31 cellular contexts compared by ENCODE assay signal in the genomic region with DNA sequence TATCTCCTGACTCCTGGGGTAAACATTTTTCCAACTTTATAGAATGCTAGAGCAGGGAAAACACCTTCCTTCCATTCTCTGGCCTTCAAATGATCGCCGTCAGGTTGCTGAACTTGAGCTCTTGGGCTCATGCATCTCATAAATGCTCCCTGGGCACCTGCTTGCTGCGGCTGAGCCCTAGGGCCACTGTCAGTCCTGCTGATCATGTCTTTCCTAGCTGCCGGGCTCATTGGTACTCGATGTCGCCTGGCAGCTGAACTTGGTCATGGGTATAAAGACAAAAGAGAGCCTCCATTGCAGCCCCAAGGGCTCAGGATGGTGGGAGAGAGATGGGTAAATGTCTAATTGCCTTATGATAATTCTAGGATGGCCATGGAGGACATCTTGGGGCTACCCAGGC.
A peak's percentile ranks its signal among the peaks of the same experiment; 100 is the strongest.
DNase-seq lines count a peak whose midpoint lies in the region; ATAC-seq, FAIRE-seq and TF ChIP-seq lines count a peak whose summit lies in the region.
"Had no signal": no experiment of that assay in that cellular context is flagged by ENCODE, and none has a peak within 500 bp of the region (broad histone marks: within the 10 kb centered on the region; RNA-seq: fewer than 3 reads in every experiment).

No MANE protein-coding gene starts in this region.

- H3K4me1 ChIP-seq in IMR-90 (ENCODE audit: control insufficient read depth, insufficient read depth, low read length) (peaks cover 8% of the 10 kb centered on the region), HepG2 (ENCODE audit: insufficient read depth, low read length) (peaks cover 99% of the 10 kb centered on the region), gastrocnemius medialis (peaks cover 7 to 54% of the 10 kb centered on the region in 2 donors), thyroid gland (peaks cover 10 to 69% of the 10 kb centered on the region in 2 donors)
- H3K4me1 ChIP-seq: parathyroid adenoma had no signal

- BruUV-seq in IMR-90 (replicated peaks; lab: Mats Ljungman, UMichigan) (no TSS peak), HepG2 (replicated peaks; lab: Mats Ljungman, UMichigan) (no TSS peak)

- no peak overlapping the region for H3K4me3 Mint-ChIP-seq in T-helper 2 cell treated with Interferon-gamma antibody and Interleukin-4, amounts not matched to agents 5 μg/mL and 100 μg/mL, for 36 hours
- H3K4me3 Mint-ChIP-seq in activated CD4-positive, alpha-beta memory T cell treated with anti-CD3 and anti-CD28 coated beads, Interleukin-2, amount 10 ng/mL, durations not matched to agents 7 days and 5 days: no peak overlapping the region
- H3K4me3 Mint-ChIP-seq: activated naive CD4-positive, alpha-beta T cell treated with anti-CD3 and anti-CD28 coated beads for 36 hours; activated T-cell treated with anti-CD3 and anti-CD28 coated beads, Interleukin-2, amount 50 U/mL, for 72 hours; CD4-positive, alpha-beta T cell; effector memory CD8-positive, alpha-beta T cell; natural killer cell had no signal

- H3K9me1 ChIP-seq in IMR-90 (ENCODE audit: insufficient read depth, low read length): no peaks in the 10 kb centered on the region; the same call in 1 of the 2 replicates

- H3K27ac ChIP-seq in IMR-90 (ENCODE audit: insufficient read depth, low read length): no peak overlapping the region
- peak overlapping the region; percentile 49 for H3K27ac ChIP-seq in HepG2 (ENCODE audit: extremely low read length, insufficient read depth, low read length)
- peak overlapping the region in 3 of 4 donors; percentile 66 to 80 (median 78) for H3K27ac ChIP-seq in gastrocnemius medialis
- H3K27ac ChIP-seq in thyroid gland: no peak overlapping the region
- H3K27ac ChIP-seq: cardiac muscle cell had no signal

- no peaks in the 10 kb centered on the region for H4K20me1 ChIP-seq in IMR-90 (ENCODE audit: insufficient read depth, low read length)
- H4K20me1 ChIP-seq in HepG2 (ENCODE audit: insufficient read depth, low read length): no peaks in the 10 kb centered on the region

- intact Hi-C loops in IMR-90 (cut with micrococcal nuclease) (no loop called here), HepG2 (cut with micrococcal nuclease; ENCODE audit: unreplicated experiment) (no loop called here), gastrocnemius medialis (cut with DNase I; ENCODE audit: low total_unique reads) (no loop called here), thyroid gland (cut with DNase I) (no loop called here)

- TF ChIP-seq POLR2A in IMR-90 (IDR thresholded peaks at IDR 0.05; ENCODE audit: low read depth, low read length): no peak
- no peak for TF ChIP-seq POLR2A in HepG2 (IDR thresholded peaks at IDR 0.05; ENCODE audit: insufficient read depth in 1 of 2, low read depth in 2 of 2, low read length in 2 of 2)
- no peak for TF ChIP-seq POLR2A in gastrocnemius medialis (IDR thresholded peaks at IDR 0.05)
- no peak for TF ChIP-seq POLR2A in thyroid gland (IDR thresholded peaks at IDR 0.05)

- H3K18ac ChIP-seq in IMR-90 (ENCODE audit: low read depth, low read length): no peak overlapping the region

- no peak overlapping the region for H2AK5ac ChIP-seq in IMR-90 (ENCODE audit: low read depth, low read length)

- 93% methylated on average over 3 of the region's 6 CpGs; no CpG with 5 or more reads in 1 of the 2 experiments for WGBS in IMR-90 (ENCODE audit: extremely low coverage in 2 of 2, insufficient read length in 1 of 2), 2 experiments
- WGBS in HepG2 (ENCODE audit: low lambda C conversion rate): 95% methylated on average over 6 of the region's 6 CpGs
- WGBS in thyroid gland, 2 donors: 96 to 97% methylated on average over 6 of the region's 6 CpGs

- H2BK20ac ChIP-seq in IMR-90 (ENCODE audit: low read depth, low read length): no peak overlapping the region

- H3K36me3 Mint-ChIP-seq in T-helper 2 cell treated with Interferon-gamma antibody and Interleukin-4, amounts not matched to agents 5 μg/mL and 100 μg/mL, for 36 hours (ENCODE audit: low read depth): no peaks in the 10 kb centered on the region
- H3K36me3 Mint-ChIP-seq in activated CD4-positive, alpha-beta memory T cell treated with anti-CD3 and anti-CD28 coated beads, Interleukin-2, amount 10 ng/mL, durations not matched to agents 7 days and 5 days (ENCODE audit: low read depth): no peaks in the 10 kb centered on the region
- H3K36me3 Mint-ChIP-seq: natural killer cell had no signal

- POLR2A ChIA-PET in IMR-90 (lab: Charles Lee; ENCODE audit: unreplicated experiment) (no interaction called here), HepG2 (lab: Yijun Ruan, JAX) (interaction anchor here (1.3 to 36.8 kb wide), 5 partner anchors 9 to 118 kb away, joined by 6 to 1537 read pairs (median 12); a partner anchor contains a TSS)
- POLR2A ChIA-PET in activated CD4-positive, alpha-beta memory T cell treated with anti-CD3 and anti-CD28 coated beads, Interleukin-2, amount 10 ng/mL, durations not matched to agents 7 days and 5 days (lab: Charles Lee): no interaction called here

- H3K27me3 ChIP-seq in IMR-90 (ENCODE audit: control insufficient read depth, insufficient read depth, low read length): no peaks in the 10 kb centered on the region
- no peaks in the 10 kb centered on the region for H3K27me3 ChIP-seq in HepG2 (ENCODE audit: control insufficient read depth in 1 of 2, insufficient read depth in 2 of 2, low read length in 2 of 2)
- H3K27me3 ChIP-seq in gastrocnemius medialis: no peaks in the 10 kb centered on the region
- H3K27me3 ChIP-seq in thyroid gland: no peaks in the 10 kb centered on the region
- H3K27me3 ChIP-seq: cardiac muscle cell, left lung, MG63, suprapubic skin had no signal

- H2AFZ ChIP-seq in IMR-90 (replicated peaks; ENCODE audit: low read length, poor library complexity): no peak overlapping the region
- H2AFZ ChIP-seq in HepG2 (ENCODE audit: low read length): no peak overlapping the region
- H2AFZ ChIP-seq: parathyroid adenoma had no signal

- H2BK120ac ChIP-seq in IMR-90 (ENCODE audit: low read depth, low read length): no peak overlapping the region

- H3K9me3 ChIP-seq in IMR-90 (ENCODE audit: control insufficient read depth, insufficient read depth, low read length) (no peaks in the 10 kb centered on the region), HepG2 (ENCODE audit: low read length) (no peaks in the 10 kb centered on the region), gastrocnemius medialis (no peaks in the 10 kb centered on the region), thyroid gland (no peaks in the 10 kb centered on the region)
- H3K9me3 ChIP-seq: left lung, MG63, suprapubic skin had no signal

- no peak overlapping the region for H3K23ac ChIP-seq in IMR-90 (ENCODE audit: low read depth, low read length)

- H4K91ac ChIP-seq in IMR-90 (ENCODE audit: insufficient read depth, low read depth, low read length): no peak overlapping the region

- TF ChIP-seq RAD21 in IMR-90 (IDR thresholded peaks at IDR 0.05; ENCODE audit: low read length) (no peak), HepG2 (CRISPR knock-in tag; IDR thresholded peaks at IDR 0.05) (no peak)

- TF ChIP-seq EP300 in HepG2 (IDR thresholded peaks at IDR 0.05; ENCODE audit: low read depth in 2 of 2, low read length in 2 of 2) (no peak), HepG2 (CRISPR knock-in tag; IDR thresholded peaks at IDR 0.05; ENCODE audit: borderline replicate concordance) (no peak)

- ATAC-seq in IMR-90 (ENCODE audit: low read depth) (no peak), HepG2 (no peak), gastrocnemius medialis (no peak), HG02970 (IDR thresholded peaks at IDR 0.05; ENCODE audit: low FRiP score, unreplicated experiment) (no peak)
- ATAC-seq: activated T-cell treated with anti-CD3 and anti-CD28 coated beads, Interleukin-2, amount 50 U/mL, for 72 hours; effector memory CD8-positive, alpha-beta T cell; HCT116; left lung; natural killer cell had no signal

- H2BK5ac ChIP-seq in IMR-90 (ENCODE audit: low read depth, low read length, poor library complexity, severe bottlenecking): no peak overlapping the region

- dilution Hi-C loops in IMR-90 (cut with HindIII; ENCODE audit: low sequenced_read_pairs, unreplicated experiment): no loop called here

- H3K9ac ChIP-seq in IMR-90 (ENCODE audit: low read depth, low read length) (no peak overlapping the region), HepG2 (ENCODE audit: insufficient read depth, low read depth, low read length) (peak overlapping the region; percentile 29)
- H3K9ac ChIP-seq: parathyroid adenoma had no signal

- no peak for DNase-seq in T-helper 2 cell treated with Interferon-gamma antibody and Interleukin-4, amounts not matched to agents 5 μg/mL and 100 μg/mL, for 36 hours (ENCODE audit: low spot score)
- no peak for DNase-seq in T-helper 2 cell
- DNase-seq in IMR-90: no peak
- no peak for DNase-seq in HepG2 (ENCODE audit: low spot score)
- no peak for DNase-seq in gastrocnemius medialis
- DNase-seq in thyroid gland: no peak
- no peak for DNase-seq in activated CD4-positive, alpha-beta memory T cell treated with anti-CD3 and anti-CD28 coated beads, Interleukin-2, amount 10 ng/mL, durations not matched to agents 7 days and 5 days
- DNase-seq: 8988T; activated naive CD4-positive, alpha-beta T cell treated with anti-CD3 and anti-CD28 coated beads for 36 hours; activated T-cell treated with anti-CD3 and anti-CD28 coated beads, Interleukin-2, amount 50 U/mL, for 72 hours; CD4-positive, alpha-beta T cell; DMS 273 treated with DMSO at 0.1 percent for 48 hours; effector memory CD8-positive, alpha-beta T cell; KG1; MG63; natural killer cell; NCI-H1436 treated with DMSO at 0.1 percent for 48 hours; NCI-H446 treated with DMSO at 0.1 percent for 48 hours; NCI-H82; stimulated activated CD4-positive, alpha-beta T cell treated with anti-CD3 and anti-CD28 coated beads, Interleukin-12 subunit alpha, Interleukin-12 subunit beta, amount 100 ng/mL, for 4 hours; stimulated activated CD4-positive, alpha-beta T cell treated with anti-CD3 and anti-CD28 coated beads, Interleukin-4, amount 100 ng/mL, for 1 hour had no signal

- H3K4ac ChIP-seq in IMR-90 (ENCODE audit: low read depth, low read length): peak overlapping the region; percentile 24; the same call in 1 of the 2 replicates

- no peak overlapping the region for H3K14ac ChIP-seq in IMR-90 (replicated peaks; ENCODE audit: low read depth, low read length)

- H3K79me2 ChIP-seq in HepG2 (ENCODE audit: insufficient read depth, low read length): no peaks in the 10 kb centered on the region
- H3K79me2 ChIP-seq: parathyroid adenoma had no signal

- no peak for FAIRE-seq in HepG2 (lab: Jason Lieb, UNC)
- FAIRE-seq: frontal cortex, GM12891, HTR-8/SVneo had no signal

- H3K9me3 Mint-ChIP-seq in T-helper 2 cell treated with Interferon-gamma antibody and Interleukin-4, amounts not matched to agents 5 μg/mL and 100 μg/mL, for 36 hours: no peaks in the 10 kb centered on the region
- H3K9me3 Mint-ChIP-seq in activated CD4-positive, alpha-beta memory T cell treated with anti-CD3 and anti-CD28 coated beads, Interleukin-2, amount 10 ng/mL, durations not matched to agents 7 days and 5 days: no peaks in the 10 kb centered on the region
- H3K9me3 Mint-ChIP-seq: activated naive CD4-positive, alpha-beta T cell treated with anti-CD3 and anti-CD28 coated beads for 36 hours; activated T-cell treated with anti-CD3 and anti-CD28 coated beads, Interleukin-2, amount 50 U/mL, for 72 hours; CD4-positive, alpha-beta T cell; effector memory CD8-positive, alpha-beta T cell; natural killer cell had no signal

- no peak overlapping the region for H4K5ac ChIP-seq in IMR-90 (ENCODE audit: low read depth, low read length)

- peak overlapping the region; percentile 28 for H3K27ac Mint-ChIP-seq in T-helper 2 cell treated with Interferon-gamma antibody and Interleukin-4, amounts not matched to agents 5 μg/mL and 100 μg/mL, for 36 hours
- H3K27ac Mint-ChIP-seq in activated CD4-positive, alpha-beta memory T cell treated with anti-CD3 and anti-CD28 coated beads, Interleukin-2, amount 10 ng/mL, durations not matched to agents 7 days and 5 days: no peak overlapping the region
- H3K27ac Mint-ChIP-seq: activated naive CD4-positive, alpha-beta T cell treated with anti-CD3 and anti-CD28 coated beads for 36 hours had no signal

- no peak overlapping the region for H2AK9ac ChIP-seq in IMR-90 (replicated peaks; ENCODE audit: low read depth, low read length, poor library complexity)

- peaks cover 2% of the 10 kb centered on the region for H3K27me3 Mint-ChIP-seq in T-helper 2 cell treated with Interferon-gamma antibody and Interleukin-4, amounts not matched to agents 5 μg/mL and 100 μg/mL, for 36 hours (ENCODE audit: low read depth)
- peaks cover 5% of the 10 kb centered on the region for H3K27me3 Mint-ChIP-seq in activated CD4-positive, alpha-beta memory T cell treated with anti-CD3 and anti-CD28 coated beads, Interleukin-2, amount 10 ng/mL, durations not matched to agents 7 days and 5 days

- in situ Hi-C loops in IMR-90 (cut with MboI; ENCODE audit: low sequenced_read_pairs) (no loop called here), HepG2 (cut with HindIII; ENCODE audit: extremely low pct_ligation_motif_present, low pct_unique_long_range_greater_than_20kb) (no loop called here), gastrocnemius medialis (cut with MboI; ENCODE audit: low sequenced_read_pairs in 4 of 4) (no loop called here)

- CTCF ChIA-PET in IMR-90 (lab: Yijun Ruan, JAX) (no interaction called here), HepG2 (lab: Yijun Ruan, JAX; ENCODE audit: low intra/inter-chr PET ratio, low total read pairs) (no interaction called here)
- CTCF ChIA-PET in activated CD4-positive, alpha-beta memory T cell treated with anti-CD3 and anti-CD28 coated beads, Interleukin-2, amount 10 ng/mL, durations not matched to agents 7 days and 5 days (lab: Charles Lee): no interaction called here

- no peaks in the 10 kb centered on the region for H3K79me1 ChIP-seq in IMR-90 (ENCODE audit: low read depth in 1 of 2, low read length in 2 of 2)

- H3K4me2 ChIP-seq in IMR-90 (ENCODE audit: low read depth, low read length) (no peak overlapping the region), HepG2 (ENCODE audit: low read depth, low read length) (no peak overlapping the region)

- H4K8ac ChIP-seq in IMR-90 (ENCODE audit: low read depth in 2 of 2, low read length in 2 of 2): no peak overlapping the region

- peaks cover 6% of the 10 kb centered on the region for H3K4me1 Mint-ChIP-seq in T-helper 2 cell treated with Interferon-gamma antibody and Interleukin-4, amounts not matched to agents 5 μg/mL and 100 μg/mL, for 36 hours (ENCODE audit: low read depth)
- H3K4me1 Mint-ChIP-seq in activated CD4-positive, alpha-beta memory T cell treated with anti-CD3 and anti-CD28 coated beads, Interleukin-2, amount 10 ng/mL, durations not matched to agents 7 days and 5 days: peaks cover 40% of the 10 kb centered on the region
- H3K4me1 Mint-ChIP-seq: natural killer cell had no signal

- H3K56ac ChIP-seq in IMR-90 (ENCODE audit: extremely low read depth, insufficient read depth, low read length): no peak overlapping the region

- H3K4me3 ChIP-seq in IMR-90 (ENCODE audit: insufficient read depth, low read depth, low read length) (no peak overlapping the region), HepG2 (replicated peaks in 1 of 3; ENCODE audit: insufficient read depth in 1 of 3, low read depth in 2 of 3, low read length in 3 of 3) (no peak overlapping the region), gastrocnemius medialis (no peak overlapping the region), thyroid gland (replicated peaks in 1 of 3) (no peak overlapping the region)
- H3K4me3 ChIP-seq: cardiac muscle cell, coronary artery, left lung, MG63, suprapubic skin had no signal

- H3K36me3 ChIP-seq in IMR-90 (ENCODE audit: control insufficient read depth, insufficient read depth, low read length) (no peaks in the 10 kb centered on the region), HepG2 (replicated peaks in 1 of 2; ENCODE audit: control insufficient read depth in 1 of 2, insufficient read depth in 2 of 2, low read length in 2 of 2) (no peaks in the 10 kb centered on the region), gastrocnemius medialis (no peaks in the 10 kb centered on the region), thyroid gland (no peaks in the 10 kb centered on the region)
- H3K36me3 ChIP-seq: cardiac muscle cell, left lung, MG63, suprapubic skin had no signal

- TF ChIP-seq CTCF in IMR-90 (conservative IDR thresholded peaks at IDR 0.05; ENCODE audit: low read depth, low read length) (no peak), HepG2 (CRISPR knock-in tag; IDR thresholded peaks at IDR 0.05) (no peak), gastrocnemius medialis (IDR thresholded peaks at IDR 0.05 in 4 of 5, conservative IDR thresholded peaks at IDR 0.05 in 1 of 5) (no peak), thyroid gland (IDR thresholded peaks at IDR 0.05) (no peak)

- no peak overlapping the region for H2BK15ac ChIP-seq in IMR-90 (ENCODE audit: low read depth, low read length)

Comparison
In these comparisons a context has a peak if more than half of its experiments do, and no peak if none do; other contexts are left out.
1. H3K27ac ChIP-seq: peak in HepG2 (single experiment) and gastrocnemius medialis (3 of 4); none in IMR-90 (single experiment) and thyroid gland (0 of 3).